In genomic region chr1:219660666-219661463, GRCh38 we compare ENCODE assay signal across 8 cellular contexts. TPM values are rescaled to one million over a fixed set of nuclear protein-coding genes. Genes with fewer than 3 reads are reported as not detected.
A peak's percentile ranks its signal among the peaks of the same experiment; 100 is the strongest.
DNase-seq lines count a peak whose midpoint lies in the region; ATAC-seq, FAIRE-seq and TF ChIP-seq lines count a peak whose summit lies in the region.

No MANE protein-coding gene starts in this region.

- H3K9me3 ChIP-seq in right atrium auricular region (no peaks in the 10 kb centered on the region), psoas muscle (no peaks in the 10 kb centered on the region)

- peak; percentile 61 for FAIRE-seq in A204.1 (lab: Jason Lieb, UNC)

- H3K27ac ChIP-seq in angular gyrus (ENCODE audit: low read depth, low read length) (peak overlapping the region; percentile 81), right atrium auricular region (peak overlapping the region in 1 of 2 donors; percentile 18), psoas muscle (no peak overlapping the region)

- H3K4me1 ChIP-seq in right atrium auricular region: peaks cover 0 to 19% of the 10 kb centered on the region in 2 donors
- no peaks in the 10 kb centered on the region for H3K4me1 ChIP-seq in psoas muscle

- H3K27me3 ChIP-seq in right atrium auricular region: no peaks in the 10 kb centered on the region
- H3K27me3 ChIP-seq in psoas muscle (ENCODE audit: insufficient read depth in 3 of 3, low read length in 2 of 3): no peaks in the 10 kb centered on the region

- H3K4me3 ChIP-seq in right atrium auricular region (peak overlapping the region in 1 of 2 donors; percentile 30), psoas muscle (peak overlapping the region; percentile 35)

- H3K36me3 ChIP-seq in right atrium auricular region: no peaks in the 10 kb centered on the region
- H3K36me3 ChIP-seq in psoas muscle (ENCODE audit: insufficient read depth in 1 of 2, low read depth in 1 of 2): no peaks in the 10 kb centered on the region

- DNase-seq in NCI-H2227 (lab: John Stamatoyannopoulos, UW; ENCODE audit: unreplicated experiment): peak; percentile 70
- DNase-seq in right atrium auricular region (ENCODE audit: low spot score): peak; percentile 91
- DNase-seq in psoas muscle: peak; percentile 88 to 91
- no peak for DNase-seq in NCI-H1092 (lab: John Stamatoyannopoulos, UW)

- intact Hi-C loops in psoas muscle (cut with DNase I): no loop called here

- 21 to 34% (median 24%) methylated on average over 24 of the region's 24 CpGs for WGBS in psoas muscle, 3 donors

- ATAC-seq in GM18499 (IDR thresholded peaks at IDR 0.05; ENCODE audit: insufficient read depth, unreplicated experiment) (peak; percentile 64), HG02970 (IDR thresholded peaks at IDR 0.05; ENCODE audit: low FRiP score, unreplicated experiment) (peak; percentile 73), psoas muscle (peak; percentile 42 to 86 (median 82))

- TF ChIP-seq CTCF in right atrium auricular region (IDR thresholded peaks at IDR 0.05) (peak; percentile 61 to 89), psoas muscle (IDR thresholded peaks at IDR 0.05) (peak; percentile 60)

RNA-seq across cellular contexts. Expression of gene ZC3H11B, which starts 48.0 kb away (rescaled TPM):
- not detected for total RNA-seq in right atrium auricular region
- under 1 TPM in 1 of 4 donors, not detected in 3; 0.52 TPM for total RNA-seq in psoas muscle
- polyA plus RNA-seq in psoas muscle: under 1 TPM in 1 of 3 donors, not detected in 2; 0.05 TPM
